16 cellular contexts compared by ENCODE assay signal in the genomic region with DNA sequence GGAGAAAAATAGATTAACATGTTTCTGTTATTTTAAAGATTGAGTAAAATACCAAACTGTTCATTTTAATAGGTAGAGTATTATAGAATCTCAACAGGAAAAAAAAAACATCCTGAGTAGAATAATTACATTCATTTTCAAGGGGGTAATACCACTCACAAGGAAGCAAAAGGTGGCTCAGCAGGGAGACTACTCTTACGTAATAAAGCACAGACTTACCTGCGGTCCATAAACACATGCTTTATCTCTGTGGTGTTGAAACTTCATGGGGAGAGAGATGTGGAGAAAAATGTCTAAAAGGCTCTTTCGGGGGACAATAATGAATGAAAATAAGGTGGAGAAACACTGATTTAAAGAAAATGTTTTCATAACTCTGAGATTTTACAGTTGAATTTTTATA.
DNase-seq lines count a peak whose midpoint lies in the region; ATAC-seq and TF ChIP-seq lines count a peak whose summit lies in the region.
"Had no signal": no experiment of that assay in that cellular context is flagged by ENCODE, and none has a peak within 500 bp of the region (broad histone marks: within the 10 kb centered on the region; RNA-seq: fewer than 3 reads in every experiment).

No MANE protein-coding gene starts in this region.

- TF ChIP-seq POLR2A in lower leg skin (IDR thresholded peaks at IDR 0.05), result no peak

- H3K4me3 Mint-ChIP-seq in activated naive CD4-positive, alpha-beta T cell treated with anti-CD3 and anti-CD28 coated beads, Interleukin-2, amount 50 U/mL, for 24 hours, result no peak overlapping the region
- no peak overlapping the region for H3K4me3 Mint-ChIP-seq in stimulated activated naive CD8-positive, alpha-beta T cell treated with anti-CD3 and anti-CD28 coated beads, Interleukin-15, amount 100 ng/mL, for 72 hours
- no peak overlapping the region for H3K4me3 Mint-ChIP-seq in neural crest cell
- H3K4me3 Mint-ChIP-seq: CD4-positive, alpha-beta memory T cell; H9 had no signal

- H3K9me3 Mint-ChIP-seq in activated naive CD4-positive, alpha-beta T cell treated with anti-CD3 and anti-CD28 coated beads, Interleukin-2, amount 50 U/mL, for 24 hours, result no peaks in the 10 kb centered on the region
- no peaks in the 10 kb centered on the region for H3K9me3 Mint-ChIP-seq in stimulated activated naive CD8-positive, alpha-beta T cell treated with anti-CD3 and anti-CD28 coated beads, Interleukin-15, amount 100 ng/mL, for 72 hours
- H3K9me3 Mint-ChIP-seq in neural crest cell, result no peaks in the 10 kb centered on the region
- H3K9me3 Mint-ChIP-seq: CD4-positive, alpha-beta memory T cell; H9 had no signal

- DNase-seq in activated naive CD4-positive, alpha-beta T cell (lab: John Stamatoyannopoulos, UW), result no peak
- no peak for DNase-seq in stimulated activated naive CD8-positive, alpha-beta T cell treated with anti-CD3 and anti-CD28 coated beads, Interleukin-15, amount 100 ng/mL, for 72 hours
- DNase-seq in stimulated activated naive CD8-positive, alpha-beta T cell treated with anti-CD3 and anti-CD28 coated beads, Interleukin-15, Interleukin-2, amounts not matched to agents 100 U/mL and 50 U/mL, for 24 hours, result no peak
- DNase-seq in neural crest cell (ENCODE audit: low read depth, low spot score) (no peak), lower leg skin (ENCODE audit: low spot score in 2 of 2) (no peak)
- DNase-seq: C1 segment of cervical spinal cord; Calu3; CD4-positive, alpha-beta memory T cell; COR-L47; DMS53; DMS79 treated with DMSO at 0.1 percent for 48 hours; GF-D8; GM23248; H9 had no signal

- no peaks in the 10 kb centered on the region for H3K27me3 Mint-ChIP-seq in activated naive CD4-positive, alpha-beta T cell treated with anti-CD3 and anti-CD28 coated beads, Interleukin-2, amount 50 U/mL, for 24 hours
- no peaks in the 10 kb centered on the region for H3K27me3 Mint-ChIP-seq in stimulated activated naive CD8-positive, alpha-beta T cell treated with anti-CD3 and anti-CD28 coated beads, Interleukin-15, amount 100 ng/mL, for 72 hours
- no peaks in the 10 kb centered on the region for H3K27me3 Mint-ChIP-seq in neural crest cell (ENCODE audit: low read depth)
- H3K27me3 Mint-ChIP-seq: CD4-positive, alpha-beta memory T cell had no signal

- intact Hi-C loops in lower leg skin (cut with DNase I; ENCODE audit: low total_unique reads), result loop anchor here (10.0 kb wide), 1 partner anchor 318 kb away; a partner anchor contains a TSS

- 91% methylated on average over 3 of the region's 3 CpGs for WGBS in lower leg skin, 2 donors

- H3K4me1 Mint-ChIP-seq in activated naive CD4-positive, alpha-beta T cell treated with anti-CD3 and anti-CD28 coated beads, Interleukin-2, amount 50 U/mL, for 24 hours, result no peaks in the 10 kb centered on the region
- H3K4me1 Mint-ChIP-seq in stimulated activated naive CD8-positive, alpha-beta T cell treated with anti-CD3 and anti-CD28 coated beads, Interleukin-15, amount 100 ng/mL, for 72 hours, result peaks cover 12% of the 10 kb centered on the region
- no peaks in the 10 kb centered on the region for H3K4me1 Mint-ChIP-seq in neural crest cell
- H3K4me1 Mint-ChIP-seq: CD4-positive, alpha-beta memory T cell; H9 had no signal

- TF ChIP-seq CTCF in neural crest cell (conservative IDR thresholded peaks at IDR 0.05) (no peak), lower leg skin (IDR thresholded peaks at IDR 0.05) (no peak)

- peak overlapping the region; percentile 25 for H3K27ac Mint-ChIP-seq in activated naive CD4-positive, alpha-beta T cell treated with anti-CD3 and anti-CD28 coated beads, Interleukin-2, amount 50 U/mL, for 24 hours
- H3K27ac Mint-ChIP-seq in stimulated activated naive CD8-positive, alpha-beta T cell treated with anti-CD3 and anti-CD28 coated beads, Interleukin-15, amount 100 ng/mL, for 72 hours, result peak overlapping the region; percentile 75 to 98
- H3K27ac Mint-ChIP-seq in neural crest cell (ENCODE audit: unreplicated experiment), result peak overlapping the region; percentile 16

- peaks cover 4% of the 10 kb centered on the region for H3K36me3 Mint-ChIP-seq in activated naive CD4-positive, alpha-beta T cell treated with anti-CD3 and anti-CD28 coated beads, Interleukin-2, amount 50 U/mL, for 24 hours
- H3K36me3 Mint-ChIP-seq in neural crest cell (ENCODE audit: low read depth), result peaks cover 9% of the 10 kb centered on the region

- no peak for ATAC-seq in stimulated activated naive CD8-positive, alpha-beta T cell treated with anti-CD3 and anti-CD28 coated beads, Interleukin-15, amount 100 ng/mL, for 72 hours
- ATAC-seq in stimulated activated naive CD8-positive, alpha-beta T cell treated with anti-CD3 and anti-CD28 coated beads, Interleukin-15, Interleukin-2, amounts not matched to agents 100 U/mL and 50 U/mL, for 24 hours, result no peak
- ATAC-seq: HCT116 had no signal

- no peak overlapping the region for H3K4me3 ChIP-seq in lower leg skin (ENCODE audit: low read depth, poor library complexity, severe bottlenecking)
- H3K4me3 ChIP-seq: GM23248 had no signal

Comparison
In these comparisons a context has a peak if more than half of its experiments do, and no peak if none do; other contexts are left out.
1. H3K27ac Mint-ChIP-seq: peak in every context shown above with its lines; median percentile 86 in stimulated activated naive CD8-positive, alpha-beta T cell treated with anti-CD3 and anti-CD28 coated beads, Interleukin-15, amount 100 ng/mL, for 72 hours; 25 in activated naive CD4-positive, alpha-beta T cell treated with anti-CD3 and anti-CD28 coated beads, Interleukin-2, amount 50 U/mL, for 24 hours; 16 in neural crest cell.